In the genomic region with DNA sequence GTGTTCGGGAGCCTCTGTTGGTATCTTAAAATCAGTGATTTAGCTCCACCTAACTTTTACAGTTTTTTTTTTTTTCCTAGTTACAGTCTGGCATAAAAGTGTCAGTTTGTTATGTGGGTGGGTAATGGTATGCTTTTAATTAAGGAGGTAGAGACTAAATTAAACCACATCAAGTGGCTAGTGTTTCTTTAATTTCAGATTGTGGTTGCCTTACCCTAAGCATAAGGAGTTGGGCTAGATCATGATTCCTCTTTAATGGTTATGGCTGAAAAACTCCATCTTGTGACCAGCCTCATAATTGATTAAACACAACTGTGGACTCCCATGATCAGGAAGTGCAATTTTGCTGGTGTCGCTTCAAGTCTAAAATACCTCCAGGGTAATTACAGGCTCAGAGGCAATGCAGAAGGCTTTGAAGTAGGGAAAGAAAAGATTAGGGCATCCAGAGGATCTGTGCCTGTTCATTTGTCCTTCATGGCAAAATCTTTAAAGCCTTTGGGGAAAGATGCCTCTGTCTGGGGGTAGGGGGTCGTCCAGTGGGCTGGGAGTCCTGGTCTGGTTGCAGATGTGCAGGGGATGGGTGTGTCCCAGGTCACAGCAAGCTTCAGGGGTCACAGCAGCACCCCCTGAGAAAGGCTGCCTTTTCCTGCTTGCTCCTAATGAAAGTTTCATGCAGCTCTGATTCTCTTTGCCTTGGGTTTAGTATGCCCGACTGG, we compare ENCODE assay signal across 17 cellular contexts.
DNase-seq lines count a peak whose midpoint lies in the region; TF ChIP-seq lines count a peak whose summit lies in the region.
"Had no signal": no experiment of that assay in that cellular context is flagged by ENCODE, and none has a peak within 500 bp of the region (broad histone marks: within the 10 kb centered on the region; RNA-seq: fewer than 3 reads in every experiment).

No MANE protein-coding gene starts in this region.

- no peaks in the 10 kb centered on the region for H3K27me3 Mint-ChIP-seq in type B pancreatic cell
- H3K27me3 Mint-ChIP-seq: CD4-positive, alpha-beta T cell had no signal

- no peak overlapping the region for H3K4me3 Mint-ChIP-seq in type B pancreatic cell
- H3K4me3 Mint-ChIP-seq: CD4-positive, alpha-beta T cell had no signal

- no peak for TF ChIP-seq CTCF in type B pancreatic cell (conservative IDR thresholded peaks at IDR 0.05)

- DNase-seq in DMS79 treated with DMSO at 0.1 percent for 48 hours (lab: John Stamatoyannopoulos, UW) (peak; percentile 23), DMS79 (lab: John Stamatoyannopoulos, UW) (no peak), NCI-H2227 treated with DMSO at 0.1 percent for 48 hours (lab: John Stamatoyannopoulos, UW) (peak; percentile 48), islet precursor cell (peak; percentile 59), retina (peak; percentile 57), midbrain (lab: John Stamatoyannopoulos, UW) (no peak), type B pancreatic cell (ENCODE audit: extremely low spot score, unreplicated experiment) (no peak), DMS53 treated with DMSO at 0.1 percent for 48 hours (lab: John Stamatoyannopoulos, UW; ENCODE audit: unreplicated experiment) (no peak)
- DNase-seq: ACHN; CD4-positive, alpha-beta T cell; COR-L47; EL; GOT3; HCEC 1CT; MV-4-11; NCI-H1930; NCI-H526 had no signal

- no peaks in the 10 kb centered on the region for H3K36me3 Mint-ChIP-seq in type B pancreatic cell

- no peak overlapping the region for H3K27ac Mint-ChIP-seq in type B pancreatic cell
- H3K27ac Mint-ChIP-seq: CD4-positive, alpha-beta T cell had no signal

- peaks cover 20% of the 10 kb centered on the region for H3K4me1 Mint-ChIP-seq in type B pancreatic cell (ENCODE audit: unreplicated experiment)

- H3K9me3 Mint-ChIP-seq in type B pancreatic cell: peaks cover 5% of the 10 kb centered on the region
- H3K9me3 Mint-ChIP-seq: CD4-positive, alpha-beta T cell had no signal

Comparison
In these comparisons a context has a peak if more than half of its experiments do, and no peak if none do; other contexts are left out.
1. DNase-seq: peak in DMS79 treated with DMSO at 0.1 percent for 48 hours (single experiment), NCI-H2227 treated with DMSO at 0.1 percent for 48 hours (single experiment), islet precursor cell (single experiment) and retina (single experiment); none in DMS79 (single experiment), midbrain (single experiment), type B pancreatic cell (single experiment) and DMS53 treated with DMSO at 0.1 percent for 48 hours (single experiment).